Comparison of ENCODE assay signal across 20 cellular contexts in genomic region chr1:99173282-99173681, GRCh38.
DNase-seq lines count a peak whose midpoint lies in the region; ATAC-seq and TF ChIP-seq lines count a peak whose summit lies in the region.
"Had no signal": no experiment of that assay in that cellular context is flagged by ENCODE, and none has a peak within 500 bp of the region (broad histone marks: within the 10 kb centered on the region; RNA-seq: fewer than 3 reads in every experiment).

No MANE protein-coding gene starts in this region.

- H3K27ac ChIP-seq in GM23338 (ENCODE audit: low read depth) = no peak overlapping the region
- H3K27ac ChIP-seq: KMS-11, Peyer's patch had no signal

- peak overlapping the region; percentile 8; the same call in 1 of the 2 replicates for H2AFZ ChIP-seq in GM23338

- H3K4me1 ChIP-seq in GM23338 (ENCODE audit: insufficient read depth) = no peaks in the 10 kb centered on the region
- H3K4me1 ChIP-seq: Peyer's patch had no signal

- H4K20me1 ChIP-seq in GM23338 (replicated peaks; ENCODE audit: insufficient read depth) = no peaks in the 10 kb centered on the region

- intact Hi-C loops in Calu3 (cut with micrococcal nuclease; ENCODE audit: unreplicated experiment) = loop anchor here (5.0 kb wide), 2 partner anchors 186 to 381 kb away; no protein-coding TSS in a partner anchor

- H3K79me2 ChIP-seq in GM23338 (replicated peaks; ENCODE audit: insufficient read depth) = no peaks in the 10 kb centered on the region

- H3K36me3 Mint-ChIP-seq in GM23338 (ENCODE audit: low read depth) (no peaks in the 10 kb centered on the region), Calu3 (ENCODE audit: insufficient read depth, unreplicated experiment) (no peaks in the 10 kb centered on the region)
- no peaks in the 10 kb centered on the region for H3K36me3 Mint-ChIP-seq in activated naive CD8-positive, alpha-beta T cell treated with anti-CD3 and anti-CD28 coated beads, Interleukin-2, amount 50 U/mL, for 24 hours (ENCODE audit: low read depth)
- H3K36me3 Mint-ChIP-seq in stimulated activated effector memory CD8-positive, alpha-beta T cell treated with anti-CD3 and anti-CD28 coated beads, Interleukin-12 subunit alpha, Interleukin-12 subunit beta, amount 100 ng/mL, for 72 hours = no peaks in the 10 kb centered on the region
- H3K36me3 Mint-ChIP-seq: CD4-positive, CD25-positive, alpha-beta regulatory T cell had no signal

- H3K27me3 ChIP-seq in GM23338 (ENCODE audit: insufficient read depth) = no peaks in the 10 kb centered on the region
- H3K27me3 ChIP-seq: MG63, Peyer's patch had no signal

- no peaks in the 10 kb centered on the region for H3K27me3 Mint-ChIP-seq in GM23338 (ENCODE audit: insufficient read depth, low read depth, poor library complexity)
- peaks cover 8% of the 10 kb centered on the region for H3K27me3 Mint-ChIP-seq in activated naive CD8-positive, alpha-beta T cell treated with anti-CD3 and anti-CD28 coated beads, Interleukin-2, amount 50 U/mL, for 24 hours
- H3K27me3 Mint-ChIP-seq in Calu3 (ENCODE audit: unreplicated experiment) = no peaks in the 10 kb centered on the region

- no TSS peak for BruUV-seq in Calu3 (replicated peaks; lab: Mats Ljungman, UMichigan)

- DNase-seq in AG09309 (ENCODE audit: low read depth) = peak; percentile 50
- no peak for DNase-seq in GM23338 (ENCODE audit: low spot score)
- DNase-seq in amniotic stem cell (lab: John Stamatoyannopoulos, UW) = peak; percentile 5
- DNase-seq in inferior parietal cortex (ENCODE audit: extremely low spot score) = peak; percentile 57
- no peak for DNase-seq in activated naive CD8-positive, alpha-beta T cell treated with anti-CD3 and anti-CD28 coated beads, Interleukin-2, amount 50 U/mL, for 24 hours
- DNase-seq in stimulated activated effector memory CD8-positive, alpha-beta T cell treated with anti-CD3 and anti-CD28 coated beads, Interleukin-12 subunit alpha, Interleukin-12 subunit beta, amount 100 ng/mL, for 72 hours (ENCODE audit: low spot score in 2 of 2) = no peak
- DNase-seq in Calu3 = no peak
- DNase-seq: 8988T; CD4-positive, CD25-positive, alpha-beta regulatory T cell; DMS79; GDM1; MG63; NCI-H1092 treated with DMSO at 0.1 percent for 48 hours; NCI-H1694 treated with DMSO at 0.1 percent for 48 hours; NCI-H510A; NCI-H82; Peyer's patch; SHP77 had no signal

- H3F3A ChIP-seq in GM23338 (replicated peaks; ENCODE audit: low read depth) = no peaks in the 10 kb centered on the region

- H3K4me1 Mint-ChIP-seq in GM23338 (no peaks in the 10 kb centered on the region), Calu3 (ENCODE audit: low read depth, unreplicated experiment) (peaks cover 40% of the 10 kb centered on the region)
- H3K4me1 Mint-ChIP-seq in activated naive CD8-positive, alpha-beta T cell treated with anti-CD3 and anti-CD28 coated beads, Interleukin-2, amount 50 U/mL, for 24 hours = no peaks in the 10 kb centered on the region
- H3K4me1 Mint-ChIP-seq in stimulated activated effector memory CD8-positive, alpha-beta T cell treated with anti-CD3 and anti-CD28 coated beads, Interleukin-12 subunit alpha, Interleukin-12 subunit beta, amount 100 ng/mL, for 72 hours = no peaks in the 10 kb centered on the region
- H3K4me1 Mint-ChIP-seq: CD4-positive, CD25-positive, alpha-beta regulatory T cell had no signal

- no peak overlapping the region for H3K4me2 ChIP-seq in GM23338
- H3K4me2 ChIP-seq: KMS-11 had no signal

- ATAC-seq in GM23338 = no peak
- no peak for ATAC-seq in activated naive CD8-positive, alpha-beta T cell treated with anti-CD3 and anti-CD28 coated beads, Interleukin-2, amount 50 U/mL, for 24 hours
- ATAC-seq in GM19452 (IDR thresholded peaks at IDR 0.05; ENCODE audit: unreplicated experiment) = no peak
- no peak for ATAC-seq in stimulated activated effector memory CD8-positive, alpha-beta T cell treated with anti-CD3 and anti-CD28 coated beads, Interleukin-12 subunit alpha, Interleukin-12 subunit beta, amount 100 ng/mL, for 72 hours

- TF ChIP-seq CTCF in AG09309 (IDR thresholded peaks at IDR 0.05; ENCODE audit: control insufficient read depth, insufficient read depth, low read depth, low read length, missing control alignments) = no peak
- no peak for TF ChIP-seq CTCF in GM23338 (conservative IDR thresholded peaks at IDR 0.05; ENCODE audit: low read depth in 2 of 2)
- no peak for TF ChIP-seq CTCF in Calu3 (IDR thresholded peaks at IDR 0.05; ENCODE audit: unreplicated experiment)

- H3K27ac Mint-ChIP-seq in GM23338 (no peak overlapping the region), Calu3 (ENCODE audit: unreplicated experiment) (no peak overlapping the region)
- no peak overlapping the region for H3K27ac Mint-ChIP-seq in activated naive CD8-positive, alpha-beta T cell treated with anti-CD3 and anti-CD28 coated beads, Interleukin-2, amount 50 U/mL, for 24 hours
- no peak overlapping the region for H3K27ac Mint-ChIP-seq in stimulated activated effector memory CD8-positive, alpha-beta T cell treated with anti-CD3 and anti-CD28 coated beads, Interleukin-12 subunit alpha, Interleukin-12 subunit beta, amount 100 ng/mL, for 72 hours
- H3K27ac Mint-ChIP-seq: CD4-positive, CD25-positive, alpha-beta regulatory T cell had no signal

- H3K9me2 ChIP-seq in GM23338 (ENCODE audit: insufficient read depth) = no peaks in the 10 kb centered on the region

- CTCF ChIA-PET in Calu3 (lab: Charles Lee) = no interaction called here

- H3K9me3 Mint-ChIP-seq in GM23338 (no peaks in the 10 kb centered on the region), Calu3 (ENCODE audit: low read depth, unreplicated experiment) (no peaks in the 10 kb centered on the region)
- no peaks in the 10 kb centered on the region for H3K9me3 Mint-ChIP-seq in activated naive CD8-positive, alpha-beta T cell treated with anti-CD3 and anti-CD28 coated beads, Interleukin-2, amount 50 U/mL, for 24 hours
- H3K9me3 Mint-ChIP-seq in stimulated activated effector memory CD8-positive, alpha-beta T cell treated with anti-CD3 and anti-CD28 coated beads, Interleukin-12 subunit alpha, Interleukin-12 subunit beta, amount 100 ng/mL, for 72 hours = no peaks in the 10 kb centered on the region

- H3K36me3 ChIP-seq in GM23338 (ENCODE audit: insufficient read depth) = no peaks in the 10 kb centered on the region
- H3K36me3 ChIP-seq: MG63, Peyer's patch had no signal

- H3K4me3 ChIP-seq in AG09309 (ENCODE audit: control insufficient read depth, low read depth, low read length) (no peak overlapping the region), GM23338 (no peak overlapping the region)
- H3K4me3 ChIP-seq: MG63, Peyer's patch had no signal

- H3K4me3 Mint-ChIP-seq in GM23338 = no peak overlapping the region
- no peak overlapping the region for H3K4me3 Mint-ChIP-seq in activated naive CD8-positive, alpha-beta T cell treated with anti-CD3 and anti-CD28 coated beads, Interleukin-2, amount 50 U/mL, for 24 hours
- no peak overlapping the region for H3K4me3 Mint-ChIP-seq in stimulated activated effector memory CD8-positive, alpha-beta T cell treated with anti-CD3 and anti-CD28 coated beads, Interleukin-12 subunit alpha, Interleukin-12 subunit beta, amount 100 ng/mL, for 72 hours
- H3K4me3 Mint-ChIP-seq in Calu3 (ENCODE audit: low read depth, unreplicated experiment) = no peak overlapping the region
- H3K4me3 Mint-ChIP-seq: CD4-positive, CD25-positive, alpha-beta regulatory T cell had no signal

TF ChIP-seq in GM23338, 12 proteins besides CTCF, POLR2A, EP300 and RAD21 (continues in another document):
- TF ChIP-seq CREB1 (CRISPR knock-in tag; IDR thresholded peaks at IDR 0.05; ENCODE audit: low read depth) (no peak), STAT1 (IDR thresholded peaks at IDR 0.05; ENCODE audit: unreplicated experiment) (no peak)

Comparison
In these comparisons a context has a peak if more than half of its experiments do, and no peak if none do; other contexts are left out.
1. DNase-seq: peak in AG09309 (single experiment), amniotic stem cell (single experiment) and inferior parietal cortex (single experiment); none in GM23338 (single experiment), activated naive CD8-positive, alpha-beta T cell treated with anti-CD3 and anti-CD28 coated beads, Interleukin-2, amount 50 U/mL, for 24 hours (single experiment), stimulated activated effector memory CD8-positive, alpha-beta T cell treated with anti-CD3 and anti-CD28 coated beads, Interleukin-12 subunit alpha, Interleukin-12 subunit beta, amount 100 ng/mL, for 72 hours (0 of 2) and Calu3 (single experiment).